14 cellular contexts compared by ENCODE assay signal in the genomic region with DNA sequence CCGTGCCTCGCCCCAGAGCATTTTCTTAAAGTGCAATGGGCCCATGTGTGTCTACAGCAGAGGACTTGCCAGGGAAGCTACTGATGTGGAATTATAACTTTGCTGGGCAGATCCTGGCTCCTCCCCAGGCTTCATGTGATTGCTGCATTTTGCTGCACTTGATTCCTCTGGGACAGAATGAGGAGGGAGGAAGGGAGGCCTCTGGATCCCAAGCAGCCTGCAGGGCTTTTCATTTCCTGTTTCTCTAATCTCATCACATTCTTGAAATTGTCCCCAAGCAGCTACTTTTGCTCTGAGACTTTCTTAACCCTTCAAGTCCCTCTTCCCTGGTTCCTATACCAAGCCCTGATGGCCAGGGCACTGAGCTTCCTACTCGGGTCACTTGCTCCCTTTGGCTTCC.
DNase-seq lines count a peak whose midpoint lies in the region; ATAC-seq and TF ChIP-seq lines count a peak whose summit lies in the region.
"Had no signal": no experiment of that assay in that cellular context is flagged by ENCODE, and none has a peak within 500 bp of the region (broad histone marks: within the 10 kb centered on the region; RNA-seq: fewer than 3 reads in every experiment).

No MANE protein-coding gene starts in this region.

- H3K9me3 ChIP-seq in H9 (ENCODE audit: control insufficient read depth, low read depth, low read length), result no peaks in the 10 kb centered on the region

- H3K4ac ChIP-seq in H9 (ENCODE audit: low read depth, low read length), result no peak overlapping the region

- no peak overlapping the region for H2AK5ac ChIP-seq in H9 (ENCODE audit: insufficient read length, low read length)

- no peak overlapping the region for H4K91ac ChIP-seq in H9 (ENCODE audit: insufficient read length, low read depth, low read length)

- DNase-seq in H9 (peak; percentile 71), astrocyte of the spinal cord (ENCODE audit: low read depth, low spot score) (peak; percentile 45), iris pigment epithelial cell (ENCODE audit: low read depth) (peak; percentile 55), stromal cell of bone marrow (ENCODE audit: low read depth) (peak; percentile 81), posterior vena cava (ENCODE audit: low spot score) (no peak), NOMO-1 (lab: John Stamatoyannopoulos, UW; ENCODE audit: unreplicated experiment in 2 of 2) (no peak), DMS79 treated with DMSO at 0.1 percent for 48 hours (lab: John Stamatoyannopoulos, UW) (no peak)
- DNase-seq: activated T-cell treated with anti-CD3 and anti-CD28 coated beads, Interleukin-2, amount 50 U/mL, for 24 hours; erythroblast; KG1; stimulated activated naive CD8-positive, alpha-beta T cell treated with anti-CD3 and anti-CD28 coated beads, Interleukin-15, Interleukin-2, amounts not matched to agents 100 U/mL and 50 U/mL, for 24 hours had no signal

- TF ChIP-seq CTCF in H9 (conservative IDR thresholded peaks at IDR 0.05), result no peak
- TF ChIP-seq CTCF in astrocyte of the spinal cord (IDR thresholded peaks at IDR 0.05; ENCODE audit: low read depth, low read length), result no peak

- peaks cover 4 to 8% of the 10 kb centered on the region in 2 experiments; a peak in 2 of 5 replicates for H3K9me3 Mint-ChIP-seq in H9
- H3K9me3 Mint-ChIP-seq: activated T-cell treated with anti-CD3 and anti-CD28 coated beads, Interleukin-2, amount 50 U/mL, for 24 hours had no signal

- no peak overlapping the region for H3K23ac ChIP-seq in H9 (ENCODE audit: insufficient read length, low read depth, low read length)

- H2BK15ac ChIP-seq in H9 (ENCODE audit: low read depth, low read length), result no peak overlapping the region

- H4K5ac ChIP-seq in H9 (ENCODE audit: insufficient read length, low read depth, low read length), result no peak overlapping the region

- no peak overlapping the region for H2BK12ac ChIP-seq in H9 (ENCODE audit: insufficient read length, low read depth, low read length)

- no peak overlapping the region for H3K14ac ChIP-seq in H9 (ENCODE audit: insufficient read depth, low read length)

- no peaks in the 10 kb centered on the region for H3K27me3 ChIP-seq in H9 (ENCODE audit: insufficient read depth, low read length)
- H3K27me3 ChIP-seq: SJSA1 had no signal

- no peak overlapping the region for H2BK120ac ChIP-seq in H9 (ENCODE audit: low read depth, low read length, poor library complexity, severe bottlenecking)

- no peak overlapping the region for H2AFZ ChIP-seq in H9 (ENCODE audit: low read length)

- H3K27ac ChIP-seq in H9 (ENCODE audit: insufficient read length, low read depth, low read length), result no peak overlapping the region
- H3K27ac ChIP-seq: SJSA1 had no signal

- no peak overlapping the region for H4K8ac ChIP-seq in H9 (replicated peaks; ENCODE audit: insufficient read length, low read depth, low read length)

- H3K4me3 ChIP-seq in astrocyte of the spinal cord (ENCODE audit: low read depth, low read length), result no peak overlapping the region
- H3K4me3 ChIP-seq: GM12878, SJSA1 had no signal

- H3K79me1 ChIP-seq in H9 (ENCODE audit: insufficient read depth, low read depth, low read length, poor library complexity, severe bottlenecking), result no peaks in the 10 kb centered on the region

- H3K4me3 Mint-ChIP-seq in H9, result no peak overlapping the region
- H3K4me3 Mint-ChIP-seq: activated T-cell treated with anti-CD3 and anti-CD28 coated beads, Interleukin-2, amount 50 U/mL, for 24 hours had no signal

- no peaks in the 10 kb centered on the region for H3K79me2 ChIP-seq in H9 (ENCODE audit: insufficient read depth, low read length)

- no peak overlapping the region for H3K18ac ChIP-seq in H9 (ENCODE audit: insufficient read length, low read depth, low read length)

- no peak overlapping the region for H3K4me2 ChIP-seq in H9 (ENCODE audit: insufficient read depth, insufficient read length, low read length)

- peaks cover 0 to 5% (median 4%) of the 10 kb centered on the region in 3 experiments; a peak in 2 of 7 replicates for H3K36me3 Mint-ChIP-seq in H9 (ENCODE audit: insufficient read depth in 1 of 3, low read depth in 3 of 3)

- intact Hi-C loops in posterior vena cava (cut with DNase I), result loop anchor here in 1 of 2 donors (5.0 kb wide), 1 partner anchor 37 kb away; no protein-coding TSS in a partner anchor

- no peak overlapping the region for H3K9ac ChIP-seq in H9 (ENCODE audit: extremely low read depth, insufficient read length, low read length)

- no peak overlapping the region for H3T11ph ChIP-seq in H9 (ENCODE audit: low read length)

- peaks cover 30 to 32% of the 10 kb centered on the region in 2 experiments for H3K4me1 Mint-ChIP-seq in H9

- in situ Hi-C loops in astrocyte of the spinal cord (cut with HindIII; ENCODE audit: low sequenced_read_pairs), result no loop called here

- no peaks in the 10 kb centered on the region for H4K20me1 ChIP-seq in H9 (ENCODE audit: control insufficient read depth, insufficient read depth, insufficient read length)

- WGBS in H9 (ENCODE audit: extremely low coverage, insufficient read length, low lambda C conversion rate), result no CpG with 5 or more reads among the region's 3 CpGs

- no peak overlapping the region for H2BK5ac ChIP-seq in H9 (ENCODE audit: insufficient read length, low read length)

- no peak overlapping the region for H2BK20ac ChIP-seq in H9 (ENCODE audit: low read depth, low read length, poor library complexity, severe bottlenecking)

- H3K27ac Mint-ChIP-seq in H9, result peak overlapping the region; percentile 24 to 98 (median 52); a peak in 4 of 7 replicates
- H3K27ac Mint-ChIP-seq: activated T-cell treated with anti-CD3 and anti-CD28 coated beads, Interleukin-2, amount 50 U/mL, for 24 hours had no signal

- H3K23me2 ChIP-seq in H9 (ENCODE audit: insufficient read length, low read depth, low read length, poor library complexity, severe bottlenecking), result no peaks in the 10 kb centered on the region

- ATAC-seq in GM18907 (IDR thresholded peaks at IDR 0.05; ENCODE audit: unreplicated experiment), result no peak
- ATAC-seq: GM12878; stimulated activated naive CD8-positive, alpha-beta T cell treated with anti-CD3 and anti-CD28 coated beads, Interleukin-15, Interleukin-2, amounts not matched to agents 100 U/mL and 50 U/mL, for 24 hours had no signal

- peaks cover 5% of the 10 kb centered on the region; the same call in 1 of the 2 replicates for H3K4me1 ChIP-seq in H9 (ENCODE audit: insufficient read depth, low read length)

- no peak overlapping the region for H3K56ac ChIP-seq in H9 (ENCODE audit: insufficient read length, low read depth, low read length)

- no peaks in the 10 kb centered on the region for H3K27me3 Mint-ChIP-seq in H9 (ENCODE audit: low read depth)

Comparison
In these comparisons a context has a peak if more than half of its experiments do, and no peak if none do; other contexts are left out.
1. DNase-seq: peak in H9 (single experiment), astrocyte of the spinal cord (single experiment), iris pigment epithelial cell (single experiment) and stromal cell of bone marrow (single experiment); none in posterior vena cava (single experiment), NOMO-1 (0 of 2) and DMS79 treated with DMSO at 0.1 percent for 48 hours (single experiment).